1 cellular context compared by ENCODE assay signal in genomic region chr11:46321757-46322156, GRCh38.
TF ChIP-seq lines count a peak whose summit lies in the region.

No MANE protein-coding gene starts in this region.

TF ChIP-seq in H1, 55 proteins besides CTCF, POLR2A, EP300 and RAD21:
- TF ChIP-seq ASH2L (IDR thresholded peaks at IDR 0.05; ENCODE audit: low read length) (no peak), CTBP2 (IDR thresholded peaks at IDR 0.05; ENCODE audit: borderline replicate concordance, insufficient read depth, insufficient read length, low read length) (no peak), SRF (IDR thresholded peaks at IDR 0.05; ENCODE audit: low read depth, low read length) (no peak), BACH1 (IDR thresholded peaks at IDR 0.05; ENCODE audit: low read length) (no peak), POLR2AphosphoS5 (IDR thresholded peaks at IDR 0.05; ENCODE audit: low read depth, low read length) (no peak), CHD7 (IDR thresholded peaks at IDR 0.05; ENCODE audit: insufficient replicate concordance, low read length) (no peak), SAP30 (IDR thresholded peaks at IDR 0.05; ENCODE audit: insufficient read depth, insufficient replicate concordance, low read length) (no peak), HDAC2 (IDR thresholded peaks at IDR 0.05; ENCODE audit: borderline replicate concordance in 1 of 2, low read depth in 2 of 2, low read length in 2 of 2) (no peak), ATF2 (IDR thresholded peaks at IDR 0.05; ENCODE audit: low read length) (no peak)
TF ChIP-seq in H1: peak in this region for 0.
